ENCODE assay signal across 1 cellular context in the genomic region with DNA sequence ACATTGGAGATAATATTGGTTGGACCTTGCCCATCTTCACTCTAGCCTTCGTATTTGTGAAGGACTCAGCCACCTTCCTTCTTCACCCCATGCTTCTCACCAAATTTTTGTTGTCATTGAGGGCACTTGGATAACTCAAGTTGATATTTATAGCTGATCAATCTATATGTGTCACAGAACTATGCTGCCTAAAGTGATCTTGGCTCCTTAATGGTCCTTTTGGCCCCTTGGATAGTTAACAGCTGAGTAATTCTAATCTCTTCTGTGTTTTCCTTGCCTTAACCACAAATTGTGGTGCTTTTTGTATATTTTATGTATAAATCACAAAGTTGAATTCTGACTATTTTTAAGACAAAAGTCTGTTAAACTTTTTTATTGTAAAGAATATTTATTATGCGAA.
TF ChIP-seq lines count a peak whose summit lies in the region.

No MANE protein-coding gene starts in this region.

TF ChIP-seq in HepG2, 621 proteins besides CTCF, POLR2A, EP300 and RAD21 (continued from another document):
- TF ChIP-seq, protein P1, sequence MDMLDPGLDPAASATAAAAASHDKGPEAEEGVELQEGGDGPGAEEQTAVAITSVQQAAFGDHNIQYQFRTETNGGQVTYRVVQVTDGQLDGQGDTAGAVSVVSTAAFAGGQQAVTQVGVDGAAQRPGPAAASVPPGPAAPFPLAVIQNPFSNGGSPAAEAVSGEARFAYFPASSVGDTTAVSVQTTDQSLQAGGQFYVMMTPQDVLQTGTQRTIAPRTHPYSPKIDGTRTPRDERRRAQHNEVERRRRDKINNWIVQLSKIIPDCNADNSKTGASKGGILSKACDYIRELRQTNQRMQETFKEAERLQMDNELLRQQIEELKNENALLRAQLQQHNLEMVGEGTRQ (IDR thresholded peaks at IDR 0.05; ENCODE audit: low read depth, low read length), result no peak
- TF ChIP-seq, protein P1 (CRISPR knock-in tag; IDR thresholded peaks at IDR 0.05; ENCODE audit: borderline replicate concordance), result no peak
- TF ChIP-seq SP140L (CRISPR knock-in tag; IDR thresholded peaks at IDR 0.05; ENCODE audit: borderline replicate concordance) (no peak), ZNF713 (CRISPR knock-in tag; IDR thresholded peaks at IDR 0.05) (no peak), ZNF883 (CRISPR knock-in tag; IDR thresholded peaks at IDR 0.05; ENCODE audit: not compliant biosample characterization) (no peak), ZNF790 (CRISPR knock-in tag; IDR thresholded peaks at IDR 0.05; ENCODE audit: borderline replicate concordance) (no peak), NONO (IDR thresholded peaks at IDR 0.05) (no peak), NONO (CRISPR knock-in tag; conservative IDR thresholded peaks at IDR 0.05) (no peak), NR2F2 (IDR thresholded peaks at IDR 0.05; ENCODE audit: borderline replicate concordance, low read depth) (no peak), ZNF256 (CRISPR knock-in tag; conservative IDR thresholded peaks at IDR 0.05) (no peak), ARID2 (CRISPR knock-in tag; IDR thresholded peaks at IDR 0.05; ENCODE audit: borderline replicate concordance) (no peak)
- TF ChIP-seq, protein P2, sequence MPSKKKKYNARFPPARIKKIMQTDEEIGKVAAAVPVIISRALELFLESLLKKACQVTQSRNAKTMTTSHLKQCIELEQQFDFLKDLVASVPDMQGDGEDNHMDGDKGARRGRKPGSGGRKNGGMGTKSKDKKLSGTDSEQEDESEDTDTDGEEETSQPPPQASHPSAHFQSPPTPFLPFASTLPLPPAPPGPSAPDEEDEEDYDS (CRISPR knock-in tag; IDR thresholded peaks at IDR 0.05), result no peak
- TF ChIP-seq, protein P3, sequence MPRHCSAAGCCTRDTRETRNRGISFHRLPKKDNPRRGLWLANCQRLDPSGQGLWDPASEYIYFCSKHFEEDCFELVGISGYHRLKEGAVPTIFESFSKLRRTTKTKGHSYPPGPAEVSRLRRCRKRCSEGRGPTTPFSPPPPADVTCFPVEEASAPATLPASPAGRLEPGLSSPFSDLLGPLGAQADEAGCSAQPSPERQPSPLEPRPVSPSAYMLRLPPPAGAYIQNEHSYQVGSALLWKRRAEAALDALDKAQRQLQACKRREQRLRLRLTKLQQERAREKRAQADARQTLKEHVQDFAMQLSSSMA (CRISPR knock-in tag; IDR thresholded peaks at IDR 0.05), result no peak
- TF ChIP-seq, protein P4, sequence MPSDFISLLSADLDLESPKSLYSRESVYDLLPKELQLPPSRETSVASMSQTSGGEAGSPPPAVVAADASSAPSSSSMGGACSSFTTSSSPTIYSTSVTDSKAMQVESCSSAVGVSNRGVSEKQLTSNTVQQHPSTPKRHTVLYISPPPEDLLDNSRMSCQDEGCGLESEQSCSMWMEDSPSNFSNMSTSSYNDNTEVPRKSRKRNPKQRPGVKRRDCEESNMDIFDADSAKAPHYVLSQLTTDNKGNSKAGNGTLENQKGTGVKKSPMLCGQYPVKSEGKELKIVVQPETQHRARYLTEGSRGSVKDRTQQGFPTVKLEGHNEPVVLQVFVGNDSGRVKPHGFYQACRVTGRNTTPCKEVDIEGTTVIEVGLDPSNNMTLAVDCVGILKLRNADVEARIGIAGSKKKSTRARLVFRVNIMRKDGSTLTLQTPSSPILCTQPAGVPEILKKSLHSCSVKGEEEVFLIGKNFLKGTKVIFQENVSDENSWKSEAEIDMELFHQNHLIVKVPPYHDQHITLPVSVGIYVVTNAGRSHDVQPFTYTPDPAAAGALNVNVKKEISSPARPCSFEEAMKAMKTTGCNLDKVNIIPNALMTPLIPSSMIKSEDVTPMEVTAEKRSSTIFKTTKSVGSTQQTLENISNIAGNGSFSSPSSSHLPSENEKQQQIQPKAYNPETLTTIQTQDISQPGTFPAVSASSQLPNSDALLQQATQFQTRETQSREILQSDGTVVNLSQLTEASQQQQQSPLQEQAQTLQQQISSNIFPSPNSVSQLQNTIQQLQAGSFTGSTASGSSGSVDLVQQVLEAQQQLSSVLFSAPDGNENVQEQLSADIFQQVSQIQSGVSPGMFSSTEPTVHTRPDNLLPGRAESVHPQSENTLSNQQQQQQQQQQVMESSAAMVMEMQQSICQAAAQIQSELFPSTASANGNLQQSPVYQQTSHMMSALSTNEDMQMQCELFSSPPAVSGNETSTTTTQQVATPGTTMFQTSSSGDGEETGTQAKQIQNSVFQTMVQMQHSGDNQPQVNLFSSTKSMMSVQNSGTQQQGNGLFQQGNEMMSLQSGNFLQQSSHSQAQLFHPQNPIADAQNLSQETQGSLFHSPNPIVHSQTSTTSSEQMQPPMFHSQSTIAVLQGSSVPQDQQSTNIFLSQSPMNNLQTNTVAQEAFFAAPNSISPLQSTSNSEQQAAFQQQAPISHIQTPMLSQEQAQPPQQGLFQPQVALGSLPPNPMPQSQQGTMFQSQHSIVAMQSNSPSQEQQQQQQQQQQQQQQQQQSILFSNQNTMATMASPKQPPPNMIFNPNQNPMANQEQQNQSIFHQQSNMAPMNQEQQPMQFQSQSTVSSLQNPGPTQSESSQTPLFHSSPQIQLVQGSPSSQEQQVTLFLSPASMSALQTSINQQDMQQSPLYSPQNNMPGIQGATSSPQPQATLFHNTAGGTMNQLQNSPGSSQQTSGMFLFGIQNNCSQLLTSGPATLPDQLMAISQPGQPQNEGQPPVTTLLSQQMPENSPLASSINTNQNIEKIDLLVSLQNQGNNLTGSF (CRISPR knock-in tag; IDR thresholded peaks at IDR 0.05), result no peak
